ENCODE assay signal across 8 cellular contexts in genomic region chr2:61017556-61018318, GRCh38.
A peak's percentile ranks its signal among the peaks of the same experiment; 100 is the strongest.
DNase-seq lines count a peak whose midpoint lies in the region; ATAC-seq and TF ChIP-seq lines count a peak whose summit lies in the region.

A gene with protein sequence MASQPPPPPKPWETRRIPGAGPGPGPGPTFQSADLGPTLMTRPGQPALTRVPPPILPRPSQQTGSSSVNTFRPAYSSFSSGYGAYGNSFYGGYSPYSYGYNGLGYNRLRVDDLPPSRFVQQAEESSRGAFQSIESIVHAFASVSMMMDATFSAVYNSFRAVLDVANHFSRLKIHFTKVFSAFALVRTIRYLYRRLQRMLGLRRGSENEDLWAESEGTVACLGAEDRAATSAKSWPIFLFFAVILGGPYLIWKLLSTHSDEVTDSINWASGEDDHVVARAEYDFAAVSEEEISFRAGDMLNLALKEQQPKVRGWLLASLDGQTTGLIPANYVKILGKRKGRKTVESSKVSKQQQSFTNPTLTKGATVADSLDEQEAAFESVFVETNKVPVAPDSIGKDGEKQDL (plus strand): TSS chr2:61017720. CDS start chr2:61017760, 40 bp downstream.
TSS of gene PUS10 (minus strand) at chr2:61018255. CDS start at chr2:61011890, 6,365 bp downstream.

- ATAC-seq in GM21423 (IDR thresholded peaks at IDR 0.05; ENCODE audit: unreplicated experiment) = peak; percentile 70

- H3K27ac ChIP-seq in HUES6 (ENCODE audit: low read depth, low read length) = peak within 1 kb of the TSS; percentile 94
- H3K27ac ChIP-seq in neutrophil = peak within 1 kb of the TSS; percentile 85
- peak within 1 kb of the TSS; percentile 90 for H3K27ac ChIP-seq in substantia nigra (ENCODE audit: low read depth, low read length, poor library complexity, severe bottlenecking)

- DNase-seq in DMS79 treated with DMSO at 0.1 percent for 48 hours (lab: John Stamatoyannopoulos, UW) (peak; percentile 48), RKO (ENCODE audit: low spot score) (peak; percentile 79), activated gamma-delta T cell treated with Interleukin-2 at 50 U/mL for 16 hours (peak; percentile 50), foreskin melanocyte (peak; percentile 23), substantia nigra (lab: John Stamatoyannopoulos, UW) (peak; percentile 48 to 95 (median 80))

- H3K4me1 ChIP-seq in HUES6 (ENCODE audit: control insufficient read depth, insufficient read depth, low read length) (no peaks in the 10 kb centered on the region), neutrophil (ENCODE audit: control insufficient read depth in 1 of 2, insufficient read depth in 1 of 2, low read depth in 1 of 2, low read length in 1 of 2) (peaks cover 28 to 35% of the 10 kb centered on the region in 2 experiments)

- TF ChIP-seq CTCF in neutrophil (IDR thresholded peaks at IDR 0.05) = no peak

- H3K27me3 ChIP-seq in HUES6 (ENCODE audit: control insufficient read depth, insufficient read depth, low read length) = no peaks in the 10 kb centered on the region
- H3K27me3 ChIP-seq in neutrophil = no peaks in the 10 kb centered on the region

- H3K9me3 ChIP-seq in HUES6 (ENCODE audit: control insufficient read depth, insufficient read depth, low read depth, low read length) (no peaks in the 10 kb centered on the region), neutrophil (no peaks in the 10 kb centered on the region)

- H3K9ac ChIP-seq in HUES6 (ENCODE audit: low read length) = peak within 1 kb of the TSS; percentile 96

- peak within 1 kb of the TSS; percentile 93 for H3K4me3 ChIP-seq in HUES6 (ENCODE audit: low read depth, low read length)
- peak within 1 kb of the TSS; percentile 75 to 98 for H3K4me3 ChIP-seq in neutrophil (ENCODE audit: low read depth in 1 of 2, low read length in 1 of 2)

- H3K36me3 ChIP-seq in HUES6 (ENCODE audit: control insufficient read depth, insufficient read depth, low read length) = no peaks in the 10 kb centered on the region
- peaks cover 8% of the 10 kb centered on the region for H3K36me3 ChIP-seq in neutrophil

Comparison
In these comparisons a context has a peak if more than half of its experiments do, and no peak if none do; other contexts are left out.
1. Peak in every context shown above with its lines: DNase-seq, ATAC-seq, H3K4me3 ChIP-seq and H3K27ac ChIP-seq.
2. DNase-seq: peak in every context shown above with its lines; median percentile 80 in substantia nigra; 79 in RKO; 50 in activated gamma-delta T cell treated with Interleukin-2 at 50 U/mL for 16 hours; 48 in DMS79 treated with DMSO at 0.1 percent for 48 hours; 23 in foreskin melanocyte.